Comparison of ENCODE assay signal across 28 cellular contexts in genomic region chr3:103082501-103082900, GRCh38.
"Had no signal": no experiment of that assay in that cellular context is flagged by ENCODE, and none has a peak within 500 bp of the region (broad histone marks: within the 10 kb centered on the region; RNA-seq: fewer than 3 reads in every experiment).

No MANE protein-coding gene starts in this region.

- H3K9me3 ChIP-seq: body of pancreas, gastrocnemius medialis had no signal

- DNase-seq: activated B cell treated with CpG ODN at 0.5 μM for 24 hours; activated CD4-positive, alpha-beta T cell treated with anti-CD3 and anti-CD28 coated beads for 48 hours; activated CD4-positive, alpha-beta T cell treated with anti-CD3 and anti-CD28 coated beads, Interleukin-2, amount 50 U/mL, for 1 hour; activated CD4-positive, alpha-beta T cell treated with anti-CD3 and anti-CD28 coated beads, Interleukin-2, amount 50 U/mL, for 48 hours; activated CD8-positive, alpha-beta memory T cell treated with anti-CD3 and anti-CD28 coated beads for 24 hours; activated CD8-positive, alpha-beta T cell treated with anti-CD3 and anti-CD28 coated beads for 36 hours; activated effector memory CD4-positive, alpha-beta T cell treated with Interleukin-2 at 50 U/mL for 16 hours; activated gamma-delta T cell treated with Interleukin-2 at 50 U/mL for 16 hours; activated naive CD4-positive, alpha-beta T cell treated with anti-CD3 and anti-CD28 coated beads, Interleukin-2, amount 50 U/mL, for 16 hours; activated naive CD4-positive, alpha-beta T cell treated with Interleukin-2 at 50 U/mL for 16 hours; activated T-cell treated with anti-CD3 and anti-CD28 coated beads, Interleukin-2, amount 50 U/mL, for 4 hours; amniotic stem cell; anterior cingulate cortex; body of pancreas; central memory CD4-positive, alpha-beta T cell; cerebellar nuclear complex; dorsolateral prefrontal cortex; effector memory CD4-positive, alpha-beta T cell; endodermal cell; foreskin fibroblast; gastrocnemius medialis; glutamatergic neuron; SW 1271; T-cell; T1000; WERI-Rb-1 had no signal

- H3K27me3 ChIP-seq: body of pancreas, cardiac muscle cell, dorsolateral prefrontal cortex, gastrocnemius medialis had no signal

- H3K4me1 ChIP-seq: gastrocnemius medialis had no signal

- H3K4me3 ChIP-seq: body of pancreas, cardiac muscle cell, coronary artery, dorsolateral prefrontal cortex, gastrocnemius medialis had no signal

- H3K36me3 ChIP-seq: cardiac muscle cell, gastrocnemius medialis, WERI-Rb-1 had no signal

- H3K27ac ChIP-seq: body of pancreas, cardiac muscle cell, coronary artery, dorsolateral prefrontal cortex, gastrocnemius medialis, WERI-Rb-1 had no signal
